1 cellular context compared by ENCODE assay signal in the genomic region with DNA sequence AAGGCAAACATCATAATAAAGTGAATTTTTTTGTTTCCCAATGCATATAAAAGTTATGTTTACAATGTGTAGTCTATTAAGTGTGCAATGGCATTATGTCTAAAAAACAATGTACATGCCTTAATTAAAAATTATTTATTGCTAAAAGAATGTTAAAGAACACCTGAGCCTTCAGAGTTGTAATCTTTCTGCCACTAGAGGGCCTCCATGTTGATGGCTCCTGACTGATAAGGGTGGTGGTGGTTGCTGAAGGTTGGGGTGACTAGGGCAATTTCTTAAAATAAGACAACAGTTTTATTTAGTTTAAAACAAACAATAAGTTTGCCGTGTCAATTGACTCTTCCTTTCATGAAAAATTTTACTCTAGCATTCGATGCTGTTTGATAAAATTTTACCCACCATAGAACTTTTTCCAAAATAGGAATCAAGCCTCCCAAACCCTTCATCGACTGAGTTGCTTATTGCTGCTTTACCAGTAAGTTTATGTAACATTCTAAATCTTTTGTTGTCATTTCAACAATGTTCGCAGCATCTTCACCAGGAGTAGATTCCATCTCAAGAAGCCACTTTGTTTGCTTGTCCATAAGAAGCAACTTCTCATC.
TF ChIP-seq lines count a peak whose summit lies in the region.

No MANE protein-coding gene starts in this region.

TF ChIP-seq in liver, 16 proteins besides CTCF, POLR2A, EP300 and RAD21 (continued from another document):
- TF ChIP-seq, protein P1, sequence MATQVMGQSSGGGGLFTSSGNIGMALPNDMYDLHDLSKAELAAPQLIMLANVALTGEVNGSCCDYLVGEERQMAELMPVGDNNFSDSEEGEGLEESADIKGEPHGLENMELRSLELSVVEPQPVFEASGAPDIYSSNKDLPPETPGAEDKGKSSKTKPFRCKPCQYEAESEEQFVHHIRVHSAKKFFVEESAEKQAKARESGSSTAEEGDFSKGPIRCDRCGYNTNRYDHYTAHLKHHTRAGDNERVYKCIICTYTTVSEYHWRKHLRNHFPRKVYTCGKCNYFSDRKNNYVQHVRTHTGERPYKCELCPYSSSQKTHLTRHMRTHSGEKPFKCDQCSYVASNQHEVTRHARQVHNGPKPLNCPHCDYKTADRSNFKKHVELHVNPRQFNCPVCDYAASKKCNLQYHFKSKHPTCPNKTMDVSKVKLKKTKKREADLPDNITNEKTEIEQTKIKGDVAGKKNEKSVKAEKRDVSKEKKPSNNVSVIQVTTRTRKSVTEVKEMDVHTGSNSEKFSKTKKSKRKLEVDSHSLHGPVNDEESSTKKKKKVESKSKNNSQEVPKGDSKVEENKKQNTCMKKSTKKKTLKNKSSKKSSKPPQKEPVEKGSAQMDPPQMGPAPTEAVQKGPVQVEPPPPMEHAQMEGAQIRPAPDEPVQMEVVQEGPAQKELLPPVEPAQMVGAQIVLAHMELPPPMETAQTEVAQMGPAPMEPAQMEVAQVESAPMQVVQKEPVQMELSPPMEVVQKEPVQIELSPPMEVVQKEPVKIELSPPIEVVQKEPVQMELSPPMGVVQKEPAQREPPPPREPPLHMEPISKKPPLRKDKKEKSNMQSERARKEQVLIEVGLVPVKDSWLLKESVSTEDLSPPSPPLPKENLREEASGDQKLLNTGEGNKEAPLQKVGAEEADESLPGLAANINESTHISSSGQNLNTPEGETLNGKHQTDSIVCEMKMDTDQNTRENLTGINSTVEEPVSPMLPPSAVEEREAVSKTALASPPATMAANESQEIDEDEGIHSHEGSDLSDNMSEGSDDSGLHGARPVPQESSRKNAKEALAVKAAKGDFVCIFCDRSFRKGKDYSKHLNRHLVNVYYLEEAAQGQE (IDR thresholded peaks at IDR 0.05), result no peak
- TF ChIP-seq HNF4G (IDR thresholded peaks at IDR 0.05), result no peak
- no peak for TF ChIP-seq SP1 (IDR thresholded peaks at IDR 0.05)
